ENCODE assay signal across 8 cellular contexts in genomic region chrX:118823263-118824172, GRCh38. TPM values are rescaled to one million over a fixed set of nuclear protein-coding genes. Genes with fewer than 3 reads are reported as not detected.
DNase-seq lines count a peak whose midpoint lies in the region; ATAC-seq and TF ChIP-seq lines count a peak whose summit lies in the region.

ZCCHC12 (plus strand) TSS chrX:118823824; CDS start chrX:118825245, 1,421 bp downstream.

- H3K27me3 Mint-ChIP-seq in activated CD4-positive, alpha-beta T cell treated with anti-CD3 and anti-CD28 coated beads, Interleukin-2, amount 10 ng/mL, durations not matched to agents 24 days and 14 days = peaks cover 56% of the 10 kb centered on the region
- H3K27me3 Mint-ChIP-seq in memory B cell = peaks cover 18% of the 10 kb centered on the region

- H3K27ac ChIP-seq in dorsolateral prefrontal cortex = peak within 1 kb of the TSS in 3 of 59 donors; percentile 7 to 48 (median 25)

- TF ChIP-seq CTCF in dorsolateral prefrontal cortex (IDR thresholded peaks at IDR 0.05 in 54 of 56, conservative IDR thresholded peaks at IDR 0.05 in 2 of 56; ENCODE audit: low read depth in 1 of 56, partially characterized antibody in 56 of 56) = peak in 6 of 56 donors; percentile 6 to 29 (median 14)

- peak within 1 kb of the TSS; percentile 0 to 70 (median 51) for H3K4me3 ChIP-seq in dorsolateral prefrontal cortex

- ATAC-seq in memory B cell (ENCODE audit: low read depth) = peak; percentile 87
- no peak for ATAC-seq in HG02973 (IDR thresholded peaks at IDR 0.05; ENCODE audit: unreplicated experiment)

- H3K36me3 Mint-ChIP-seq in activated CD4-positive, alpha-beta T cell treated with anti-CD3 and anti-CD28 coated beads, Interleukin-2, amount 10 ng/mL, durations not matched to agents 24 days and 14 days (ENCODE audit: low read depth) = no peaks in the 10 kb centered on the region
- no peaks in the 10 kb centered on the region for H3K36me3 Mint-ChIP-seq in memory B cell

- H3K4me3 Mint-ChIP-seq in activated CD4-positive, alpha-beta T cell treated with anti-CD3 and anti-CD28 coated beads, Interleukin-2, amount 10 ng/mL, durations not matched to agents 24 days and 14 days = peak within 1 kb of the TSS; percentile 64
- H3K4me3 Mint-ChIP-seq in memory B cell = peak within 1 kb of the TSS; percentile 88

- H3K4me1 Mint-ChIP-seq in activated CD4-positive, alpha-beta T cell treated with anti-CD3 and anti-CD28 coated beads, Interleukin-2, amount 10 ng/mL, durations not matched to agents 24 days and 14 days = peaks cover 4% of the 10 kb centered on the region
- peaks cover 12% of the 10 kb centered on the region for H3K4me1 Mint-ChIP-seq in memory B cell

- peaks cover 0 to 75% (median 15%) of the 10 kb centered on the region in 45 donors for H3K27me3 ChIP-seq in dorsolateral prefrontal cortex

- intact Hi-C loops in activated CD4-positive, alpha-beta T cell treated with anti-CD3 and anti-CD28 coated beads, Interleukin-2, amount 10 ng/mL, durations not matched to agents 24 days and 14 days (cut with micrococcal nuclease) = no loop called here
- intact Hi-C loops in dorsolateral prefrontal cortex (cut with DNase I) = no loop called here

- no peak within 1 kb of the TSS for H3K27ac Mint-ChIP-seq in activated CD4-positive, alpha-beta T cell treated with anti-CD3 and anti-CD28 coated beads, Interleukin-2, amount 10 ng/mL, durations not matched to agents 24 days and 14 days
- H3K27ac Mint-ChIP-seq in memory B cell = no peak within 1 kb of the TSS

- DNase-seq in NCI-H2081 (lab: John Stamatoyannopoulos, UW) (peak; percentile 83 to 90), NCI-H2081 treated with DMSO at 0.1 percent for 48 hours (lab: John Stamatoyannopoulos, UW) (no peak), NCI-H1694 (lab: John Stamatoyannopoulos, UW) (peak; percentile 76), dorsolateral prefrontal cortex (peak; percentile 50 to 84 (median 66)), memory B cell (ENCODE audit: low spot score in 2 of 2) (peak in 1 of 2 donors; percentile 28)
- peak; percentile 65 for DNase-seq in activated CD4-positive, alpha-beta T cell treated with anti-CD3 and anti-CD28 coated beads, Interleukin-2, amount 10 ng/mL, durations not matched to agents 24 days and 14 days
- DNase-seq in stimulated activated naive CD4-positive, alpha-beta T cell (lab: John Stamatoyannopoulos, UW) = peak; percentile 32 to 51 (median 40)

- H3K9me3 Mint-ChIP-seq in activated CD4-positive, alpha-beta T cell treated with anti-CD3 and anti-CD28 coated beads, Interleukin-2, amount 10 ng/mL, durations not matched to agents 24 days and 14 days = no peaks in the 10 kb centered on the region
- no peaks in the 10 kb centered on the region for H3K9me3 Mint-ChIP-seq in memory B cell

RNA-seq across cellular contexts. Expression of gene ZCCHC12, which starts in this region (rescaled TPM):
- not detected in 2 replicates for total RNA-seq in activated CD4-positive, alpha-beta T cell treated with anti-CD3 and anti-CD28 coated beads, Interleukin-2, amount 10 ng/mL, durations not matched to agents 24 days and 14 days
- 10 to 100 TPM in 114 of 120 experiments, 1 to 10 TPM in 6; 6.2 to 64.5 (median 24.5) TPM for total RNA-seq in dorsolateral prefrontal cortex

Comparison
In these comparisons a context has a peak if more than half of its experiments do, and no peak if none do; other contexts are left out.
1. Peak in DNase-seq in activated CD4-positive, alpha-beta T cell treated with anti-CD3 and anti-CD28 coated beads, Interleukin-2, amount 10 ng/mL, durations not matched to agents 24 days and 14 days; RNA of the gene not detected or under 1 TPM.